ENCODE assay signal across 8 cellular contexts in genomic region chr2:9423922-9424272, GRCh38. TPM values are rescaled to one million over a fixed set of nuclear protein-coding genes. Genes with fewer than 3 reads are reported as not detected.
DNase-seq lines count a peak whose midpoint lies in the region; ATAC-seq, FAIRE-seq and TF ChIP-seq lines count a peak whose summit lies in the region.

No MANE protein-coding gene starts in this region.

- TF ChIP-seq CTCF in Calu3 (IDR thresholded peaks at IDR 0.05; ENCODE audit: unreplicated experiment), result no peak
- no peak for TF ChIP-seq CTCF in astrocyte of the spinal cord (IDR thresholded peaks at IDR 0.05; ENCODE audit: low read depth, low read length)
- TF ChIP-seq CTCF in liver (IDR thresholded peaks at IDR 0.05; ENCODE audit: low read depth, low read length, missing input control), result no peak
- TF ChIP-seq CTCF in testis (IDR thresholded peaks at IDR 0.05), result no peak
- TF ChIP-seq CTCF in chondrocyte (IDR thresholded peaks at IDR 0.05), result no peak

- WGBS in liver, result under 1% methylated on average over 21 of the region's 21 CpGs
- 0 to 1% methylated on average over 21 of the region's 21 CpGs for WGBS in testis, 2 donors

- ATAC-seq in GM21367 (IDR thresholded peaks at IDR 0.05; ENCODE audit: unreplicated experiment), result peak; percentile 1

- H3K4me1 ChIP-seq in liver (ENCODE audit: control insufficient read depth in 4 of 4, insufficient read depth in 4 of 4, low read length in 3 of 4), result peaks cover 10 to 23% (median 17%) of the 10 kb centered on the region in 4 donors
- peaks cover 5% of the 10 kb centered on the region for H3K4me1 ChIP-seq in testis

- H3K9ac ChIP-seq in liver (ENCODE audit: low read depth in 1 of 2, low read length in 2 of 2), result peak overlapping the region; percentile 36 to 67

- intact Hi-C loops in Calu3 (cut with micrococcal nuclease; ENCODE audit: unreplicated experiment), result no loop called here
- intact Hi-C loops in testis (cut with DNase I; ENCODE audit: low total_unique reads), result no loop called here

- BruUV-seq in Calu3 (replicated peaks; lab: Mats Ljungman, UMichigan), result TSS peak; percentile 86

- H3K4me1 Mint-ChIP-seq in Calu3 (ENCODE audit: low read depth, unreplicated experiment) (peaks cover 23% of the 10 kb centered on the region), chondrocyte (ENCODE audit: low read depth) (peaks cover 25% of the 10 kb centered on the region)

- H3K4me3 ChIP-seq in astrocyte of the spinal cord (ENCODE audit: low read depth, low read length) (peak overlapping the region; percentile 90), liver (ENCODE audit: low read depth in 1 of 3, low read length in 3 of 3) (peak overlapping the region; percentile 79 to 89 (median 83)), testis (peak overlapping the region; percentile 80 to 94)

- H3K36me3 Mint-ChIP-seq in Calu3 (ENCODE audit: insufficient read depth, unreplicated experiment) (peaks cover 25% of the 10 kb centered on the region), chondrocyte (ENCODE audit: low read depth) (no peaks in the 10 kb centered on the region)

- CTCF ChIA-PET in Calu3 (lab: Charles Lee), result no interaction called here

- H3K36me3 ChIP-seq in liver (ENCODE audit: control insufficient read depth in 4 of 4, insufficient read depth in 3 of 4, low read depth in 1 of 4, low read length in 3 of 4), result no peaks in the 10 kb centered on the region
- H3K36me3 ChIP-seq in testis (ENCODE audit: low read depth, missing control alignments), result no peaks in the 10 kb centered on the region

- in situ Hi-C loops in astrocyte of the spinal cord (cut with HindIII; ENCODE audit: low sequenced_read_pairs), result no loop called here

- H3K27ac ChIP-seq in liver (ENCODE audit: low read depth in 1 of 2, low read length in 2 of 2) (peak overlapping the region; percentile 58 to 74), testis (peak overlapping the region; percentile 88 to 94)

- H3K27me3 ChIP-seq in liver (ENCODE audit: control insufficient read depth in 4 of 4, insufficient read depth in 4 of 4, low read length in 3 of 4), result no peaks in the 10 kb centered on the region
- H3K27me3 ChIP-seq in testis, result no peaks in the 10 kb centered on the region

- no peak for TF ChIP-seq RAD21 in liver (IDR thresholded peaks at IDR 0.05)

- H3K4me3 Mint-ChIP-seq in Calu3 (ENCODE audit: low read depth, unreplicated experiment), result no peak overlapping the region
- no peak overlapping the region for H3K4me3 Mint-ChIP-seq in chondrocyte (ENCODE audit: unreplicated experiment)

- no peaks in the 10 kb centered on the region for H3K9me3 ChIP-seq in liver (ENCODE audit: control insufficient read depth in 4 of 4, low read length in 3 of 4)
- H3K9me3 ChIP-seq in testis, result no peaks in the 10 kb centered on the region

- no peak for TF ChIP-seq POLR2A in testis (IDR thresholded peaks at IDR 0.05)
- TF ChIP-seq POLR2A in H54 (IDR thresholded peaks at IDR 0.05; ENCODE audit: low read depth, low read length), result no peak

- no peak for FAIRE-seq in H54 (lab: Jason Lieb, UNC)

- H3K9me3 Mint-ChIP-seq in Calu3 (ENCODE audit: low read depth, unreplicated experiment), result no peaks in the 10 kb centered on the region
- H3K9me3 Mint-ChIP-seq in chondrocyte (ENCODE audit: low read depth), result no peaks in the 10 kb centered on the region

- DNase-seq in Calu3, result no peak
- DNase-seq in M059J (ENCODE audit: low read depth), result peak; percentile 25
- DNase-seq in astrocyte of the spinal cord (ENCODE audit: low read depth, low spot score), result peak; percentile 40
- peak; percentile 32 for DNase-seq in testis
- no peak for DNase-seq in chondrocyte (ENCODE audit: low spot score)
- no peak for DNase-seq in H54 (ENCODE audit: insufficient read length, low spot score)

- H3K27me3 Mint-ChIP-seq in Calu3 (ENCODE audit: unreplicated experiment) (no peaks in the 10 kb centered on the region), chondrocyte (ENCODE audit: low read depth) (no peaks in the 10 kb centered on the region)

- H3K27ac Mint-ChIP-seq in Calu3 (ENCODE audit: unreplicated experiment) (peak overlapping the region; percentile 83), chondrocyte (ENCODE audit: unreplicated experiment) (no peak overlapping the region)

TF ChIP-seq in liver, 16 proteins besides CTCF, POLR2A, EP300 and RAD21:
- no peak for TF ChIP-seq MAX (IDR thresholded peaks at IDR 0.05)
- TF ChIP-seq TAF1 (conservative IDR thresholded peaks at IDR 0.05), result no peak
- no peak for TF ChIP-seq HNF4A (conservative IDR thresholded peaks at IDR 0.05)
- TF ChIP-seq YY1 (IDR thresholded peaks at IDR 0.05), result no peak
- TF ChIP-seq HNF4G (IDR thresholded peaks at IDR 0.05), result no peak
- no peak for TF ChIP-seq NR2F2 (IDR thresholded peaks at IDR 0.05)
- no peak for TF ChIP-seq REST (IDR thresholded peaks at IDR 0.05)

RNA-seq across cellular contexts. Expression of gene CPSF3, which starts 0.4 kb away (rescaled TPM):
- 54.8 and 56.7 TPM in 2 replicates for total RNA-seq in Calu3 (2022)
- total RNA-seq in M059J (2014; rRNA removed; shearing (Covaris generic)), result 75.3 and 79.0 TPM in 2 replicates
- 10 to 100 TPM; 22.6 to 32.2 TPM for total RNA-seq in liver
- polyA plus RNA-seq in liver, result 10 to 100 TPM in 1 of 2 donors, 1 to 10 TPM in 1; 8.7 to 11.3 TPM
- total RNA-seq in testis, result 10 to 100 TPM; 54.4 to 72.3 TPM
- 112 TPM for polyA plus RNA-seq in testis (ENCODE audit: insufficient read depth, low read depth, low replicate concordance)
- 23.3 to 31.3 TPM (median 24.9 TPM) in 3 replicates for total RNA-seq in chondrocyte

RNA-seq across cellular contexts. Expression of gene ITGB1BP1, which starts 0.6 kb away (rescaled TPM):
- 87.0 and 93.1 TPM in 2 replicates for total RNA-seq in Calu3 (2022)
- total RNA-seq in M059J (2014; rRNA removed; shearing (Covaris generic)), result 34.3 and 55.3 TPM in 2 replicates
- 10 to 100 TPM in 1 of 2 donors, 1 to 10 TPM in 1; 6.6 to 11.4 TPM for total RNA-seq in liver
- 10 to 100 TPM; 15.9 to 30.9 TPM for polyA plus RNA-seq in liver
- total RNA-seq in testis, result 10 to 100 TPM; 31.3 to 38.1 TPM
- polyA plus RNA-seq in testis (ENCODE audit: insufficient read depth, low read depth, low replicate concordance), result 45.6 TPM
- 99.8 to 126 TPM (median 117 TPM) in 3 replicates for total RNA-seq in chondrocyte

RNA-seq across cellular contexts. Expression of gene IAH1, which starts 50.5 kb away (rescaled TPM):
- total RNA-seq in Calu3 (2022) (22.9 and 25.0 TPM in 2 replicates), liver (10 to 100 TPM; 19.2 to 22.6 TPM), testis (10 to 100 TPM; 76.3 to 86.0 TPM), chondrocyte (66.6 to 72.9 TPM (median 67.8 TPM) in 3 replicates)
- 46.9 and 62.4 TPM in 2 replicates for total RNA-seq in M059J (2014; rRNA removed; shearing (Covaris generic))
- polyA plus RNA-seq in liver (10 to 100 TPM; 31.3 to 62.1 TPM), testis (ENCODE audit: insufficient read depth, low read depth, low replicate concordance) (208 TPM)

Comparison
In these comparisons a context has a peak if more than half of its experiments do, and no peak if none do; other contexts are left out.
1. DNase-seq: peak in M059J (single experiment), astrocyte of the spinal cord (single experiment) and testis (single experiment); none in Calu3 (single experiment), chondrocyte (single experiment) and H54 (single experiment).
2. Peak in every context shown above with its lines, with median percentiles within 50 percentile points of each other: H3K4me3 ChIP-seq.